13 cellular contexts compared by ENCODE assay signal in genomic region chr3:57960174-57960505, GRCh38. TPM values are rescaled to one million over a fixed set of nuclear protein-coding genes. Genes with fewer than 3 reads are reported as not detected.
A peak's percentile ranks its signal among the peaks of the same experiment; 100 is the strongest.
DNase-seq lines count a peak whose midpoint lies in the region; ATAC-seq and TF ChIP-seq lines count a peak whose summit lies in the region.
"Had no signal": no experiment of that assay in that cellular context is flagged by ENCODE, and none has a peak within 500 bp of the region (broad histone marks: within the 10 kb centered on the region; RNA-seq: fewer than 3 reads in every experiment).

No MANE protein-coding gene starts in this region.

- H3K4me1 ChIP-seq in right atrium auricular region (peaks cover 0 to 21% of the 10 kb centered on the region in 2 donors), neuronal stem cell (ENCODE audit: control insufficient read depth in 2 of 2, insufficient read depth in 1 of 2, low read depth in 1 of 2, low read length in 2 of 2) (peaks cover 6 to 11% of the 10 kb centered on the region in 2 donors), aorta (ENCODE audit: control insufficient read depth in 1 of 2, insufficient read depth in 2 of 2, low read length in 2 of 2) (no peaks in the 10 kb centered on the region)

- peak overlapping the region; percentile 69 for H3K18ac ChIP-seq in neuronal stem cell (ENCODE audit: low read length)

- TF ChIP-seq CTCF in right atrium auricular region (IDR thresholded peaks at IDR 0.05): no peak

- no peak overlapping the region for H3K14ac ChIP-seq in neuronal stem cell (ENCODE audit: low read length)

- H3K4me3 ChIP-seq in right atrium auricular region: no peak overlapping the region
- H3K4me3 ChIP-seq in neuronal stem cell (ENCODE audit: low read length in 2 of 2): no peak overlapping the region
- H3K4me3 ChIP-seq in aorta (ENCODE audit: low read length in 2 of 2): no peak overlapping the region
- H3K4me3 ChIP-seq: upper lobe of right lung had no signal

- H3K27ac ChIP-seq in right atrium auricular region (peak overlapping the region; percentile 62 to 64), epithelial cell of prostate (peak overlapping the region; percentile 68), neuronal stem cell (replicated peaks; ENCODE audit: low read length) (no peak overlapping the region), aorta (ENCODE audit: low read depth in 1 of 2, low read length in 2 of 2) (no peak overlapping the region)
- H3K27ac ChIP-seq: VCaP had no signal

- H3K9me3 ChIP-seq in right atrium auricular region (no peaks in the 10 kb centered on the region), neuronal stem cell (replicated peaks in 1 of 2; ENCODE audit: control insufficient read depth in 2 of 2, insufficient read depth in 1 of 2, low read depth in 1 of 2, low read length in 2 of 2) (no peaks in the 10 kb centered on the region), aorta (ENCODE audit: control insufficient read depth, low read length) (no peaks in the 10 kb centered on the region)
- H3K9me3 ChIP-seq: SK-N-SH, upper lobe of right lung had no signal

- no peak overlapping the region for H4K91ac ChIP-seq in neuronal stem cell (ENCODE audit: low read depth, low read length, poor library complexity)

- H4K8ac ChIP-seq in neuronal stem cell (ENCODE audit: low read depth, low read length): no peak overlapping the region

- DNase-seq in right atrium auricular region (ENCODE audit: low spot score) (no peak), Right ventricle myocardium superior (no peak), epithelial cell of prostate (ENCODE audit: low read depth, low spot score) (no peak), neuronal stem cell (ENCODE audit: low spot score) (no peak), aorta (no peak), NCI-H1436 treated with DMSO at 0.1 percent for 48 hours (lab: John Stamatoyannopoulos, UW) (no peak), NCI-H510A (lab: John Stamatoyannopoulos, UW) (no peak), NCI-H1436 (lab: John Stamatoyannopoulos, UW) (no peak)
- DNase-seq: midbrain, NCI-H1694, SK-N-SH, upper lobe of right lung had no signal

- H3K23ac ChIP-seq in neuronal stem cell (ENCODE audit: low read depth, low read length, poor library complexity): no peak overlapping the region

- ATAC-seq in Right ventricle myocardium superior (ENCODE audit: poor library complexity): no peak
- peak; percentile 33 for ATAC-seq in aorta (ENCODE audit: low FRiP score)

- intact Hi-C loops in Right ventricle myocardium superior (cut with DNase I) (no loop called here), aorta (cut with DNase I) (no loop called here)

- no peaks in the 10 kb centered on the region for H3K27me3 ChIP-seq in right atrium auricular region
- no peaks in the 10 kb centered on the region for H3K27me3 ChIP-seq in neuronal stem cell (ENCODE audit: control insufficient read depth in 3 of 3, insufficient read depth in 3 of 3, low read depth in 1 of 3, low read length in 3 of 3)
- no peaks in the 10 kb centered on the region for H3K27me3 ChIP-seq in aorta (ENCODE audit: control insufficient read depth in 1 of 2, insufficient read depth in 2 of 2, low read length in 1 of 2)
- H3K27me3 ChIP-seq: upper lobe of right lung had no signal

- no CpG with 5 or more reads among the region's 4 CpGs for WGBS in neuronal stem cell (ENCODE audit: extremely low coverage in 2 of 2, insufficient read length in 2 of 2, insufficient replicate concordance in 1 of 2), 2 donors
- 65 to 82% methylated on average over 4 of the region's 4 CpGs for WGBS in aorta, 2 donors

- H2AFZ ChIP-seq in neuronal stem cell (ENCODE audit: low read length): peak overlapping the region; percentile 77

- H3K36me3 ChIP-seq in right atrium auricular region (no peaks in the 10 kb centered on the region), neuronal stem cell (replicated peaks in 1 of 2; ENCODE audit: control insufficient read depth in 2 of 2, insufficient read depth in 2 of 2, low read length in 2 of 2) (no peaks in the 10 kb centered on the region), aorta (ENCODE audit: control insufficient read depth in 1 of 2, insufficient read depth in 2 of 2, low read length in 1 of 2) (no peaks in the 10 kb centered on the region)
- H3K36me3 ChIP-seq: upper lobe of right lung had no signal

- no peak overlapping the region for H2BK15ac ChIP-seq in neuronal stem cell (ENCODE audit: low read length)

- H2BK120ac ChIP-seq in neuronal stem cell (ENCODE audit: low read depth, low read length): no peak overlapping the region

- no peaks in the 10 kb centered on the region for H3K79me1 ChIP-seq in neuronal stem cell (ENCODE audit: low read depth, low read length)

- no peak overlapping the region for H3K4me2 ChIP-seq in neuronal stem cell (ENCODE audit: insufficient read depth, low read length, poor library complexity, severe bottlenecking)
- H3K4me2 ChIP-seq: SK-N-SH had no signal

- H2BK12ac ChIP-seq in neuronal stem cell (ENCODE audit: low read length): no peak overlapping the region

- H2BK5ac ChIP-seq in neuronal stem cell (ENCODE audit: low read length): no peak overlapping the region

- H3K4ac ChIP-seq in neuronal stem cell (ENCODE audit: low read length): no peak overlapping the region

- no peak overlapping the region for H2AK5ac ChIP-seq in neuronal stem cell (ENCODE audit: low read depth, low read length)

- no peak overlapping the region for H3K9ac ChIP-seq in neuronal stem cell (ENCODE audit: low read depth, low read length, poor library complexity)
- H3K9ac ChIP-seq: SK-N-SH had no signal

RNA-seq across cellular contexts. Expression of gene FLNB, which starts 48.1 kb away (rescaled TPM):
- total RNA-seq in right atrium auricular region (10 to 100 TPM; 37.6 to 59.6 TPM), Right ventricle myocardium superior (30.0 TPM), aorta (100 to 1,000 TPM; 157 to 254 TPM)
- 19.0 TPM for polyA plus RNA-seq in neuronal stem cell (2013, experiment 1 of 2)
- 20.1 TPM for polyA plus RNA-seq in neuronal stem cell (2013, experiment 2 of 2)
- 10 to 100 TPM; 33.3 to 92.6 TPM for polyA plus RNA-seq in aorta

Comparison
In these comparisons a context has a peak if more than half of its experiments do, and no peak if none do; other contexts are left out.
1. H3K27ac ChIP-seq: peak in right atrium auricular region (2 of 2) and epithelial cell of prostate (single experiment); none in neuronal stem cell (single experiment) and aorta (0 of 2).